Comparison of ENCODE assay signal across 9 cellular contexts in the genomic region with DNA sequence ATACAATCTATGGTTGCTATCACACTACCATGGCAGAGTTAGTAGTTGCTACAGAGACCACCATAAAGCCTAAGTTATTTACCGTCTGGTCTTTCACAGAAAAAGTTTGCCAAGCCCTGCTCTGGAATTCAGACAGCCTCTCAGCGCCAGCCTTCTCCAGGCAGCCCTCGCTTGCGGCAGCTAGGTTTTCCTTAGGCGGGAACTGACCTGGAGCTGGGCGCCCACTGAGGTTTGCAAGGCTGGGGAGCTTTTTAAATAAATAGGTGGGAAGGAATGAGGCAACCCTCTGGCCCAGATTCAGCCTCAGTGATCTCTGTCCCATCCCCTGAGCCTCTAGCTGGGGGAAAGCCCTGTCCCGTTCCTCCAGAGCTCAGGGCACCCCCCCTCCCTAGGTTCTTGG. TPM values are rescaled to one million over a fixed set of nuclear protein-coding genes. Genes with fewer than 3 reads are reported as not detected.
DNase-seq lines count a peak whose midpoint lies in the region; ATAC-seq and TF ChIP-seq lines count a peak whose summit lies in the region.
"Had no signal": no experiment of that assay in that cellular context is flagged by ENCODE, and none has a peak within 500 bp of the region (broad histone marks: within the 10 kb centered on the region; RNA-seq: fewer than 3 reads in every experiment).

No MANE protein-coding gene starts in this region.

- peak in 1 of 2 experiments; percentile 45 for DNase-seq in Caco-2
- DNase-seq in NCI-H226: peak; percentile 28
- no peak for DNase-seq in effector memory CD8-positive, alpha-beta T cell
- DNase-seq in dermis blood vessel endothelial cell: no peak
- DNase-seq in effector CD8-positive, alpha-beta T cell (lab: John Stamatoyannopoulos, UW): no peak
- DNase-seq: head of caudate nucleus had no signal

- CTCF ChIA-PET in Caco-2 (lab: Charles Lee): interaction anchor here (2.3 kb wide), 1 partner anchor 36 kb away, joined by 20 read pairs; no protein-coding TSS in a partner anchor

- H3K27me3 ChIP-seq in Caco-2 (replicated peaks; ENCODE audit: control insufficient read depth, insufficient read depth, low read length): no peaks in the 10 kb centered on the region
- no peaks in the 10 kb centered on the region for H3K27me3 ChIP-seq in parathyroid adenoma (ENCODE audit: control insufficient read depth, insufficient read depth, low read length)

- no peaks in the 10 kb centered on the region for H3K79me2 ChIP-seq in parathyroid adenoma

- H2AFZ ChIP-seq in parathyroid adenoma: no peak overlapping the region

- H3K27ac ChIP-seq in parathyroid adenoma: no peak overlapping the region

- peaks cover 6% of the 10 kb centered on the region for H3K36me3 Mint-ChIP-seq in Caco-2 (ENCODE audit: insufficient read depth, unreplicated experiment)
- peaks cover 5% of the 10 kb centered on the region for H3K36me3 Mint-ChIP-seq in effector memory CD8-positive, alpha-beta T cell (ENCODE audit: insufficient read depth)

- POLR2A ChIA-PET in Caco-2 (lab: Charles Lee): interaction anchor here (1.4 kb wide), 1 partner anchor 36 kb away, joined by 5 read pairs; no protein-coding TSS in a partner anchor

- H3K4me3 Mint-ChIP-seq in Caco-2 (ENCODE audit: unreplicated experiment): peak overlapping the region; percentile 94
- H3K4me3 Mint-ChIP-seq in effector memory CD8-positive, alpha-beta T cell: peak overlapping the region; percentile 81 to 93

- H3K4me3 ChIP-seq in Caco-2 (ENCODE audit: low read depth, low read length): peak overlapping the region; percentile 82
- H3K4me3 ChIP-seq in parathyroid adenoma (ENCODE audit: low read depth, low read length): peak overlapping the region; percentile 63

- H3K9me3 Mint-ChIP-seq in Caco-2 (ENCODE audit: unreplicated experiment): no peaks in the 10 kb centered on the region
- no peaks in the 10 kb centered on the region for H3K9me3 Mint-ChIP-seq in effector memory CD8-positive, alpha-beta T cell

- no peaks in the 10 kb centered on the region for H3K4me1 Mint-ChIP-seq in Caco-2 (ENCODE audit: low read depth, unreplicated experiment)
- peaks cover 13 to 23% of the 10 kb centered on the region in 2 donors for H3K4me1 Mint-ChIP-seq in effector memory CD8-positive, alpha-beta T cell (ENCODE audit: low read depth in 2 of 2)

- H3K27ac Mint-ChIP-seq in Caco-2 (ENCODE audit: unreplicated experiment): peak overlapping the region; percentile 70
- H3K27ac Mint-ChIP-seq in effector memory CD8-positive, alpha-beta T cell: peak overlapping the region; percentile 35 to 94

- H3K27me3 Mint-ChIP-seq in Caco-2 (ENCODE audit: insufficient read depth, unreplicated experiment): no peaks in the 10 kb centered on the region
- H3K27me3 Mint-ChIP-seq in effector memory CD8-positive, alpha-beta T cell: no peaks in the 10 kb centered on the region

- intact Hi-C loops in Caco-2 (cut with micrococcal nuclease; ENCODE audit: unreplicated experiment): loop anchor here (2.0 kb wide), 1 partner anchor 35 kb away; no protein-coding TSS in a partner anchor

- H3K9me3 ChIP-seq in Caco-2 (no peaks in the 10 kb centered on the region), parathyroid adenoma (ENCODE audit: control insufficient read depth, low read length) (no peaks in the 10 kb centered on the region)

- no peak for TF ChIP-seq CTCF in Caco-2 (IDR thresholded peaks at IDR 0.05; ENCODE audit: insufficient read depth in 1 of 2, low read depth in 1 of 2, low read length in 1 of 2, severe bottlenecking in 1 of 2, unreplicated experiment in 1 of 2)
- no peak for TF ChIP-seq CTCF in parathyroid adenoma (IDR thresholded peaks at IDR 0.05)

- H3K4me2 ChIP-seq in parathyroid adenoma (ENCODE audit: low read length): peak overlapping the region; percentile 90

- no peak overlapping the region for H3K9ac ChIP-seq in parathyroid adenoma

- H3K4me1 ChIP-seq in Caco-2 (peaks cover 12% of the 10 kb centered on the region), parathyroid adenoma (no peaks in the 10 kb centered on the region)

- H3K36me3 ChIP-seq in Caco-2 (ENCODE audit: control insufficient read depth, insufficient read depth, low read length): no peaks in the 10 kb centered on the region; the same call in 1 of the 2 replicates
- no peaks in the 10 kb centered on the region for H3K36me3 ChIP-seq in parathyroid adenoma (ENCODE audit: control insufficient read depth, insufficient read depth, low read length)

- BruUV-seq in Caco-2 (replicated peaks; lab: Mats Ljungman, UMichigan): TSS peak; percentile 28

- ATAC-seq in effector memory CD8-positive, alpha-beta T cell (replicated peaks): no peak
- no peak for ATAC-seq in GM18909 (IDR thresholded peaks at IDR 0.05; ENCODE audit: poor library complexity, unreplicated experiment)
- ATAC-seq in HG03521 (IDR thresholded peaks at IDR 0.05; ENCODE audit: unreplicated experiment): no peak

RNA-seq across cellular contexts. Expression of gene CTSH, which starts 1.2 kb away (rescaled TPM):
- total RNA-seq in Caco-2 (2022) (171 and 183 TPM in 2 replicates), dermis blood vessel endothelial cell (25.0 and 50.2 TPM in 2 replicates)
